Comparison of ENCODE assay signal across 10 cellular contexts in the genomic region with DNA sequence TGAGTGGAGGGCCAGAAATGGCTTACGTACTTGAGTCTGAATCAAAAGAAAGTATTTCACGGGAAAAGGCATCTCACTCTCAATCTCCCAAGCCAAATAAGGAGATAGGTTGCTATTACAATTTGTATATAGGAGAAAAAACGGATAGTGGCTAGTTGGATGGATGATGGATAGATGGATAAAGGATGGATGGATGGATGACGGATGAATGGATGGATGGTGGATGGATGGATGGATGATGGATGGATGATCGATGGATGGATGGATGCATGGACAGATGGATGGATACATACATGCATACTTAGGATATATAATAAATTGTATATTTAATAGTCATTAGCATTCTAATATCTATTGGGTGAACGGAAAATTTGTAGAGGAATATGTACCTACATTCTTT.
"Had no signal": no experiment of that assay in that cellular context is flagged by ENCODE, and none has a peak within 500 bp of the region (broad histone marks: within the 10 kb centered on the region; RNA-seq: fewer than 3 reads in every experiment).

No MANE protein-coding gene starts in this region.

- H3K27ac ChIP-seq: HL-60 had no signal

- H3K4me3 ChIP-seq: GM23338, K562 had no signal

- DNase-seq: H9, HCEC 1CT, HFFc6, IMR-90, KG1 had no signal

- ATAC-seq: GM23338, K562 had no signal

- FAIRE-seq: H1, H54, K562 had no signal

- H3K4me2 ChIP-seq: GM23338 had no signal

- H2AFZ ChIP-seq: GM23338 had no signal
